Comparison of ENCODE assay signal across 8 cellular contexts in the genomic region with DNA sequence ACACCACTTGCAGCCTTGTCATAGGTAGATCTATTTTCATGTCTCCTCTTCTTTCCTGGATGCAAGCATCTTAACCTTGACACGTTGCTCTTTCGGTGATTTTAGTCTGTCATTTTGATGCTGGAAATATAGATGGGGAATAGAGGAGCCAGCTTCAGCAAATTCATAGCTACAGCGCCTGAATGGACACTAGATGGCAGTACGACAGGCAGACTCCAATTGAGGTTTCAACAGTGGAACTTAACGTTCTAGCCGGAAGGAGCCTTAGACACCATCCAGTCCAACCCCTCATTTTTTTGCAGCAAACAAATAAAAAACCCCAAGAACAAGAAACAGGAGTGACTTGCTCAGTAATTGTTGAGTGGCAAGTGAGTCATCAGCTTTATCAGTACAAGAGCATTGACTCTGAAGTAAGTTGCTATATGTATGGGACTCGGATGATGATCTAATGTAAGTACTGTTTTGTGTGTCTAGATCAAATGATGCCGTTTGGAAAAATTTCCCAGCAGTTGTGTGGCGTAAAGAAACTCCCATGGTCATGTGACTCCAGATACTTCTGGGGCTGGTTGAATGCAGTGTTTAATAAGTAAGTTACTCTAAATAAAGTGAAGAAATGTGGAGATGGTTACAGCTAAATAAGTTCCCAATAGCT. TPM values are rescaled to one million over a fixed set of nuclear protein-coding genes. Genes with fewer than 3 reads are reported as not detected.
DNase-seq lines count a peak whose midpoint lies in the region; ATAC-seq and TF ChIP-seq lines count a peak whose summit lies in the region.

No MANE protein-coding gene starts in this region.

- no peak overlapping the region for H3K4me3 Mint-ChIP-seq in effector memory CD8-positive, alpha-beta T cell

- peaks cover 24% of the 10 kb centered on the region for H3K36me3 Mint-ChIP-seq in effector memory CD8-positive, alpha-beta T cell (ENCODE audit: insufficient read depth)

- no peaks in the 10 kb centered on the region for H3K9me3 Mint-ChIP-seq in effector memory CD8-positive, alpha-beta T cell

- H3K36me3 ChIP-seq in mucosa of descending colon (ENCODE audit: low read depth): no peaks in the 10 kb centered on the region

- H3K9me3 ChIP-seq in mucosa of descending colon: no peaks in the 10 kb centered on the region

- no peak overlapping the region for H3K4me3 ChIP-seq in mucosa of descending colon

- peak; percentile 92 for ATAC-seq in GM19397 (IDR thresholded peaks at IDR 0.05; ENCODE audit: unreplicated experiment)
- peak; percentile 83 for ATAC-seq in HG03520 (IDR thresholded peaks at IDR 0.05; ENCODE audit: unreplicated experiment)
- peak; percentile 98 for ATAC-seq in effector memory CD8-positive, alpha-beta T cell (replicated peaks)
- peak; percentile 99 for ATAC-seq in mucosa of descending colon

- peak; percentile 52 for DNase-seq in CMK (ENCODE audit: low read depth)
- DNase-seq in NCI-H69 (lab: John Stamatoyannopoulos, UW): peak; percentile 88
- DNase-seq in activated CD4-positive, alpha-beta T cell treated with anti-CD3 and anti-CD28 coated beads, Interleukin-2, amount 50 U/mL, for 48 hours: peak; percentile 46 to 62
- peak; percentile 63 to 69 (median 63) for DNase-seq in effector memory CD8-positive, alpha-beta T cell
- peak in 1 of 3 donors; percentile 79 for DNase-seq in mucosa of descending colon
- peak; percentile 31 to 35 for DNase-seq in stimulated activated CD8-positive, alpha-beta memory T cell treated with anti-CD3 and anti-CD28 coated beads, Interleukin-4, amount 100 ng/mL, for 4 hours (ENCODE audit: low read depth in 2 of 2, low spot score in 1 of 2)

- no peaks in the 10 kb centered on the region for H3K27me3 Mint-ChIP-seq in effector memory CD8-positive, alpha-beta T cell

- intact Hi-C loops in mucosa of descending colon (cut with DNase I, micrococcal nuclease): loop anchor here (2.0 to 5.0 kb wide), 2 partner anchors 211 to 212 kb away; partner anchors contain the start of gene MAP4K5 (in 2 of the 2)

- H3K27ac Mint-ChIP-seq in effector memory CD8-positive, alpha-beta T cell: no peak overlapping the region

- peak; percentile 78 for TF ChIP-seq CTCF in mucosa of descending colon (IDR thresholded peaks at IDR 0.05)

- H3K4me1 ChIP-seq in mucosa of descending colon (ENCODE audit: low read depth): peaks cover 5% of the 10 kb centered on the region

- H3K4me1 Mint-ChIP-seq in effector memory CD8-positive, alpha-beta T cell (ENCODE audit: low read depth in 2 of 2): peaks cover 5 to 12% of the 10 kb centered on the region in 2 donors

RNA-seq across cellular contexts. Expression of gene DMAC2L, which starts 9.0 kb away (rescaled TPM):
- total RNA-seq in mucosa of descending colon: 10 to 100 TPM; 18.9 to 27.6 (median 21.5) TPM

RNA-seq across cellular contexts. Expression of gene L2HGDH, which starts 9.1 kb away (rescaled TPM):
- total RNA-seq in mucosa of descending colon: 10 to 100 TPM in 1 of 3 donors, 1 to 10 TPM in 2; 7.2 to 11.2 (median 9.8) TPM
